ENCODE assay signal across 13 cellular contexts in the genomic region with DNA sequence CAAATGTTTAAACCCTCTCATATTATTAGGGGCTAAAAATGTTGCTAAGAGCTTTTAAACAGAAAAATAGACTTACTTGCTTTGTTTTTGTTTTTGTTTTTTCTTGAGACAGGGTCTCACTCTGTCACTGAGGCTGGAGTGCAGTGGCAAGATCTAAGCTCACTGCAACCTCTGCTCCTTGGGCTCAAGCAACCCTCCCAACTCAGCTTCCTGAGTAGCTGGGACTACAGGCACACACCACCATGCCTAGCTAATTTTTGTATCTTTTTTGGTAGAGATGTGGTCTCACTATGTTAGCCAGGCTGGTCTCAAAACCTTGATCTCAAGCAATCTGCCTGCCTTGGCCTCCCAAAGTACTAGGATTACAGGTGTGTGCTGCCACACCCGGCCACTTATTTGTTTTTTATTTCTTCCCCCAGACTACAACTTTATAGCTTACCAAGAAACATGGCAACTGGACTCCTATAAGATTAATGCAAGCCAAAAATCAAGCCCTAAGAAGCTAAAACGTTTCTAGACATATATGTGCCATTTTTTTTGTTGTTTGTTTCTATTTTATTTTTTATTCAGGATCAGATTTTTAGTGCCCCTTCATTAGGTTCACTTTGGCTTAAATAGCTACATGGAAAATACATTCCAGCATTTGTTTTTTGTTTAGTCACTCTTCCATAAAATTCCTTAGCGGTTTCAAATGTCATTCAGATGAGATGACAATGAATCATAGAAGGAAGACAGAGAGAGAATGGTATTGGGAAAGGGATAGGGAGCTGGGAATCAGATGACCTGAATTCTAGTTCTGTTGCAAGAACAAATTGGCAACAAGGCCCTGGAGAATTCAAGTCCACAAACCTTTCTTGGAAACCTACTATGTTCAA.
A peak's percentile ranks its signal among the peaks of the same experiment; 100 is the strongest.
DNase-seq lines count a peak whose midpoint lies in the region; ATAC-seq and TF ChIP-seq lines count a peak whose summit lies in the region.
"Had no signal": no experiment of that assay in that cellular context is flagged by ENCODE, and none has a peak within 500 bp of the region (broad histone marks: within the 10 kb centered on the region; RNA-seq: fewer than 3 reads in every experiment).

No MANE protein-coding gene starts in this region.

- no peak for ATAC-seq in GM19452 (IDR thresholded peaks at IDR 0.05; ENCODE audit: unreplicated experiment)

- in situ Hi-C loops in transverse colon (cut with MboI; ENCODE audit: low pct_ligation_motif_present in 1 of 4, low pct_unique_long_range_greater_than_20kb in 1 of 4, low sequenced_read_pairs in 3 of 4), result no loop called here

- no peak overlapping the region for H3K4me3 ChIP-seq in epithelial cell of proximal tubule (ENCODE audit: low read depth, low read length)
- no peak overlapping the region for H3K4me3 ChIP-seq in skeletal muscle cell (ENCODE audit: low read depth, low read length)
- no peak overlapping the region for H3K4me3 ChIP-seq in transverse colon
- H3K4me3 ChIP-seq: tibial nerve had no signal

- peaks cover 0 to 2% (median 0%) of the 10 kb centered on the region in 4 donors for H3K4me1 ChIP-seq in transverse colon
- H3K4me1 ChIP-seq: tibial nerve had no signal

- DNase-seq in GM04503 (ENCODE audit: low read depth), result peak; percentile 94
- DNase-seq in RWPE1 (ENCODE audit: low spot score), result peak; percentile 84
- peak; percentile 99 for DNase-seq in epithelial cell of proximal tubule (ENCODE audit: low read depth)
- peak; percentile 76 for DNase-seq in skeletal muscle cell (ENCODE audit: low read depth)
- DNase-seq in transverse colon, result no peak
- DNase-seq in T-helper 9 cell, result no peak
- no peak for DNase-seq in NCI-H2029 treated with DMSO at 0.1 percent for 48 hours (lab: John Stamatoyannopoulos, UW)
- DNase-seq: activated gamma-delta T cell treated with Interleukin-2 at 50 U/mL for 16 hours, kidney, NCI-H1105 treated with DMSO at 0.1 percent for 48 hours, posterior cingulate gyrus had no signal

- TF ChIP-seq CTCF in RWPE1 (conservative IDR thresholded peaks at IDR 0.05; ENCODE audit: low read depth) (no peak), epithelial cell of proximal tubule (conservative IDR thresholded peaks at IDR 0.05; ENCODE audit: low read depth, low read length) (no peak), transverse colon (IDR thresholded peaks at IDR 0.05) (no peak)

- TF ChIP-seq POLR2A in transverse colon (IDR thresholded peaks at IDR 0.05), result no peak

- H3K27me3 ChIP-seq in transverse colon, result no peaks in the 10 kb centered on the region
- H3K27me3 ChIP-seq: tibial nerve had no signal

- no peaks in the 10 kb centered on the region for H3K9me3 ChIP-seq in transverse colon
- H3K9me3 ChIP-seq: tibial nerve had no signal

- POLR2A ChIA-PET in RWPE1 (lab: Yijun Ruan, JAX; ENCODE audit: low non-redundant PET), result no interaction called here

- intact Hi-C loops in transverse colon (cut with DNase I; ENCODE audit: low total_unique reads), result no loop called here

- H3K36me3 ChIP-seq in transverse colon, result no peaks in the 10 kb centered on the region
- H3K36me3 ChIP-seq: tibial nerve had no signal

- peak overlapping the region; percentile 90 for H3K27ac ChIP-seq in RWPE1
- no peak overlapping the region for H3K27ac ChIP-seq in transverse colon

- WGBS in transverse colon (ENCODE audit: low coverage in 1 of 2), 2 donors, result 48 to 50% methylated on average over 2 to 3 of the region's 3 CpGs

- TF ChIP-seq EP300 in transverse colon (IDR thresholded peaks at IDR 0.05; ENCODE audit: low read depth), result no peak

- CTCF ChIA-PET in RWPE1 (lab: Yijun Ruan, JAX), result interaction anchor here (0.6 kb wide), 1 partner anchor 140 kb away, joined by 3 read pairs; no protein-coding TSS in a partner anchor

Comparison
In these comparisons a context has a peak if more than half of its experiments do, and no peak if none do; other contexts are left out.
1. DNase-seq: peak in GM04503 (single experiment), RWPE1 (single experiment), epithelial cell of proximal tubule (single experiment) and skeletal muscle cell (single experiment); none in transverse colon (single experiment), T-helper 9 cell (single experiment) and NCI-H2029 treated with DMSO at 0.1 percent for 48 hours (single experiment).